22 cellular contexts compared by ENCODE assay signal in the genomic region with DNA sequence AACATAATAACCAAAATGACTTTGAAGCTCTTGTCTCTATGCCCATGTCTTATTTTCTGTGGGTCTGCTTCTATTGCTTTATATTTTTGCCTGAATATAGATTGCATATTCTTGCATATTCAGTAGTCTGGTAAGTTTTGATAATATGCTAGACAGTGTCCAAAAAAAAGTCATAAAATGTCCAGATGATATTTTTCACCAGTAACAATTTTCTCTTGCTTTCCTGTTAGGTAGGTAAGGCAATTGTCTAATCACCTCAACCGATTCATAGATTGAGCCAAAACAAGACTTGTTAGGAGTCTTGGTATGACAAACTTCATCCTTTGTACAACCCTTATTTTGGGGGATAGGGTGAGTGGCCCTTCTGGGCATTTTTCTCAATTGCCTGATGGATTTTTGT.
"Had no signal": no experiment of that assay in that cellular context is flagged by ENCODE, and none has a peak within 500 bp of the region (broad histone marks: within the 10 kb centered on the region; RNA-seq: fewer than 3 reads in every experiment).

No MANE protein-coding gene starts in this region.

- DNase-seq: activated CD4-positive, alpha-beta T cell treated with anti-CD3 and anti-CD28 coated beads for 48 hours; activated CD4-positive, alpha-beta T cell treated with anti-CD3 and anti-CD28 coated beads, Interleukin-2, amount 50 U/mL, for 1 hour; activated CD4-positive, alpha-beta T cell treated with anti-CD3 and anti-CD28 coated beads, Interleukin-2, amount 50 U/mL, for 48 hours; activated CD4-positive, CD25-positive, alpha-beta regulatory T cell; activated CD4-positive, CD25-positive, alpha-beta regulatory T cell treated with anti-CD3 and anti-CD28 coated beads, Interleukin-2, amount 50 U/mL, for 72 hours; activated CD8-positive, alpha-beta memory T cell treated with anti-CD3 and anti-CD28 coated beads for 24 hours; activated CD8-positive, alpha-beta T cell treated with anti-CD3 and anti-CD28 coated beads for 36 hours; activated effector memory CD4-positive, alpha-beta T cell treated with Interleukin-2 at 50 U/mL for 16 hours; activated gamma-delta T cell treated with Interleukin-2 at 50 U/mL for 16 hours; activated naive CD4-positive, alpha-beta T cell treated with anti-CD3 and anti-CD28 coated beads, Interleukin-2, amount 50 U/mL, for 16 hours; activated naive CD4-positive, alpha-beta T cell treated with Interleukin-2 at 50 U/mL for 16 hours; activated T-cell treated with anti-CD3 and anti-CD28 coated beads, Interleukin-2, amount 50 U/mL, for 4 hours; amniotic stem cell; anterior cingulate cortex; body of pancreas; caudate nucleus; cerebellar nuclear complex; colonic mucosa; effector CD8-positive, alpha-beta T cell; head of caudate nucleus; T-helper 2 cell had no signal

- H3K36me3 ChIP-seq: colonic mucosa had no signal

- H3K9me3 ChIP-seq: colonic mucosa had no signal

- ATAC-seq: activated CD8-positive, alpha-beta T cell treated with anti-CD3 and anti-CD28 coated beads for 36 hours; activated T-cell treated with anti-CD3 and anti-CD28 coated beads, Interleukin-2, amount 50 U/mL, for 4 hours; activated T-helper 17 cell treated with anti-CD3 and anti-CD28 coated beads, Interleukin-2, amount 50 U/mL, for 72 hours; body of pancreas had no signal

- H3K4me3 ChIP-seq: body of pancreas, colonic mucosa had no signal

- H3K27ac ChIP-seq: colonic mucosa had no signal

- H3K4me1 ChIP-seq: body of pancreas, colonic mucosa had no signal

- H3K27me3 ChIP-seq: body of pancreas, colonic mucosa had no signal
